In genomic region chr2:103887625-103888024, GRCh38 we compare ENCODE assay signal across 30 cellular contexts.
"Had no signal": no experiment of that assay in that cellular context is flagged by ENCODE, and none has a peak within 500 bp of the region (broad histone marks: within the 10 kb centered on the region; RNA-seq: fewer than 3 reads in every experiment).

No MANE protein-coding gene starts in this region.

- H3K36me3 ChIP-seq: MG63, SJCRH30 had no signal

- H3K4me3 Mint-ChIP-seq: activated B cell treated with CpG ODN at 0.5 μM for 24 hours; activated CD4-positive, alpha-beta memory T cell treated with anti-CD3 and anti-CD28 coated beads for 36 hours; activated naive CD8-positive, alpha-beta T cell treated with anti-CD3 and anti-CD28 coated beads for 36 hours; IgD-negative memory B cell had no signal

- H3K4me3 ChIP-seq: MG63, SJCRH30, SK-N-MC had no signal

- H3K27ac ChIP-seq: SJCRH30, SK-N-MC, VCaP had no signal

- H3K9me3 Mint-ChIP-seq: activated B cell treated with CpG ODN at 0.5 μM for 24 hours had no signal

- DNase-seq: activated B cell treated with CpG ODN at 0.5 μM for 24 hours; activated CD4-positive, alpha-beta memory T cell treated with anti-CD3 and anti-CD28 coated beads for 36 hours; activated CD4-positive, alpha-beta T cell treated with anti-CD3 and anti-CD28 coated beads for 4 hours; activated CD4-positive, alpha-beta T cell treated with anti-CD3 and anti-CD28 coated beads, Interleukin-2, amount 50 U/mL, for 1 hour; activated CD4-positive, CD25-positive, alpha-beta regulatory T cell treated with anti-CD3 and anti-CD28 coated beads, Interleukin-2, amount 50 U/mL, for 72 hours; activated CD8-positive, alpha-beta memory T cell treated with anti-CD3 and anti-CD28 coated beads, Interleukin-2, amount 50 U/mL, for 4 hours; activated effector memory CD4-positive, alpha-beta T cell treated with Interleukin-2 at 50 U/mL for 16 hours; activated naive CD4-positive, alpha-beta T cell treated with anti-CD3 and anti-CD28 coated beads, Interleukin-2, amount 50 U/mL, for 16 hours; activated naive CD8-positive, alpha-beta T cell treated with anti-CD3 and anti-CD28 coated beads for 36 hours; activated T-cell treated with anti-CD3 and anti-CD28 coated beads, Interleukin-2, amount 50 U/mL, for 48 hours; amniotic stem cell; aorta; Kasumi-1; KG1; MG63; NCI-H1048; NCI-H1105 treated with DMSO at 0.1 percent for 48 hours; NCI-H1436; NCI-H1694; NCI-H1930; NCI-H2081 treated with DMSO at 0.1 percent for 48 hours; NCI-H510A; SHP77; T-helper 1 cell; T-helper 2 cell; T-helper 9 cell had no signal

- H3K27ac Mint-ChIP-seq: activated B cell treated with CpG ODN at 0.5 μM for 24 hours; activated CD4-positive, alpha-beta memory T cell treated with anti-CD3 and anti-CD28 coated beads for 36 hours; activated naive CD8-positive, alpha-beta T cell treated with anti-CD3 and anti-CD28 coated beads for 36 hours; IgD-negative memory B cell had no signal

- H3K27me3 Mint-ChIP-seq: activated B cell treated with CpG ODN at 0.5 μM for 24 hours; activated CD4-positive, alpha-beta memory T cell treated with anti-CD3 and anti-CD28 coated beads for 36 hours; activated naive CD8-positive, alpha-beta T cell treated with anti-CD3 and anti-CD28 coated beads for 36 hours; IgD-negative memory B cell had no signal

- H3K4me1 Mint-ChIP-seq: activated B cell treated with CpG ODN at 0.5 μM for 24 hours; activated naive CD8-positive, alpha-beta T cell treated with anti-CD3 and anti-CD28 coated beads for 36 hours; IgD-negative memory B cell had no signal

- H3K36me3 Mint-ChIP-seq: activated CD4-positive, alpha-beta memory T cell treated with anti-CD3 and anti-CD28 coated beads for 36 hours; activated naive CD8-positive, alpha-beta T cell treated with anti-CD3 and anti-CD28 coated beads for 36 hours had no signal

- H3K27me3 ChIP-seq: MG63, SJCRH30 had no signal

- H3K4me1 ChIP-seq: SJCRH30 had no signal

- H3K9me3 ChIP-seq: MG63, SJCRH30 had no signal
